ENCODE assay signal across 17 cellular contexts in the genomic region with DNA sequence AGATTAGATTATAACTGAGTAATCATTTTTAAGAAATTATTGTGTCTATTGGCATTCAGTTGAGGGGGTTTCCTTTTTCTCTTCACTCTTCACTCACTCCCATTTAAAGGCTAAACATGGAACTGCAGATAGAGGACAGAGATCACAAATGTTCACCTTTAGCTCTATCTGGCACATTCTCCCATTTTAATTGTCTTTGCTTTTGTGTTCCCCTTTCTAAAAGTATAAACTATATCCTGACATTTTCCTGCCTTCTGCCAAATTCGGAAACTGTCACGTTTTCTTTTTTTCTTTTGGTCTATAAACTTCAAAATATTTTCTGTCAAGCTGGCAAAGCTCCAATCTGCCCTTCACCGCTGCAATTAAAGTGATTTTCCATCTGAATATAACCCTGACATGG.
"Had no signal": no experiment of that assay in that cellular context is flagged by ENCODE, and none has a peak within 500 bp of the region (broad histone marks: within the 10 kb centered on the region; RNA-seq: fewer than 3 reads in every experiment).

No MANE protein-coding gene starts in this region.

- H3K27me3 ChIP-seq: SJCRH30 had no signal

- H3K9me3 ChIP-seq: SJCRH30 had no signal

- DNase-seq: IMR-90; Karpas-422; KG1; MM.1S; NCI-H1436; NCI-H187 treated with DMSO at 0.1 percent for 48 hours; NCI-H2029 treated with DMSO at 0.1 percent for 48 hours; NCI-H2227 treated with DMSO at 0.1 percent for 48 hours; NCI-H524; NK-92 treated with Interleukin-12 subunit alpha and Interleukin-12 subunit beta, amount 100 ng/mL, for 24 hours; PC-3; SHP77; SJCRH30 had no signal

- ATAC-seq: HepG2, Panc1, SK-N-SH treated with all-trans-retinoic acid at 6 μM for 48 hours had no signal

- H3K36me3 ChIP-seq: SJCRH30 had no signal

- H3K27ac ChIP-seq: RWPE1, SJCRH30 had no signal

- H3K4me3 ChIP-seq: SJCRH30 had no signal
